Comparison of ENCODE assay signal across 9 cellular contexts in genomic region chr5:179668404-179668803, GRCh38. TPM values are rescaled to one million over a fixed set of nuclear protein-coding genes. Genes with fewer than 3 reads are reported as not detected.
DNase-seq lines count a peak whose midpoint lies in the region; ATAC-seq and TF ChIP-seq lines count a peak whose summit lies in the region.
"Had no signal": no experiment of that assay in that cellular context is flagged by ENCODE, and none has a peak within 500 bp of the region (broad histone marks: within the 10 kb centered on the region; RNA-seq: fewer than 3 reads in every experiment).

No MANE protein-coding gene starts in this region.

- TF ChIP-seq CTCF in MM.1S (IDR thresholded peaks at IDR 0.05; ENCODE audit: low read length) (peak; percentile 100), fibroblast of mammary gland (conservative IDR thresholded peaks at IDR 0.05; ENCODE audit: control insufficient read depth, insufficient read depth, low read depth, low read length) (peak; percentile 96), osteocyte (IDR thresholded peaks at IDR 0.05) (peak; percentile 63)

- no peak overlapping the region for H3K4me3 Mint-ChIP-seq in activated CD4-positive, alpha-beta memory T cell treated with anti-CD3 and anti-CD28 coated beads, Interleukin-2, amount 10 ng/mL, durations not matched to agents 7 days and 5 days
- H3K4me3 Mint-ChIP-seq in osteocyte (ENCODE audit: unreplicated experiment), result no peak overlapping the region
- H3K4me3 Mint-ChIP-seq: dendritic cell treated with granulocyte-macrophage colony-stimulating factor and Interleukin-4, amounts not matched to agents 40 ng/mL and 50 ng/mL, for 4 days had no signal

- POLR2A ChIA-PET in activated CD4-positive, alpha-beta memory T cell treated with anti-CD3 and anti-CD28 coated beads, Interleukin-2, amount 10 ng/mL, durations not matched to agents 7 days and 5 days (lab: Charles Lee), result interaction anchor here (1.2 to 3.4 kb wide), 2 partner anchors 10 to 45 kb away, joined by 4 to 20 read pairs; partner anchors contain the start of gene HNRNPH1

- H3K36me3 Mint-ChIP-seq in activated CD4-positive, alpha-beta memory T cell treated with anti-CD3 and anti-CD28 coated beads, Interleukin-2, amount 10 ng/mL, durations not matched to agents 7 days and 5 days (ENCODE audit: low read depth), result no peaks in the 10 kb centered on the region
- peaks cover 9% of the 10 kb centered on the region for H3K36me3 Mint-ChIP-seq in osteocyte (ENCODE audit: unreplicated experiment)

- H3K9me2 ChIP-seq in MM.1S (replicated peaks; ENCODE audit: insufficient read depth, low read length), result no peaks in the 10 kb centered on the region

- no peak overlapping the region for H3K27ac Mint-ChIP-seq in activated CD4-positive, alpha-beta memory T cell treated with anti-CD3 and anti-CD28 coated beads, Interleukin-2, amount 10 ng/mL, durations not matched to agents 7 days and 5 days
- H3K27ac Mint-ChIP-seq in osteocyte (ENCODE audit: unreplicated experiment), result no peak overlapping the region
- H3K27ac Mint-ChIP-seq: dendritic cell treated with granulocyte-macrophage colony-stimulating factor and Interleukin-4, amounts not matched to agents 40 ng/mL and 50 ng/mL, for 4 days had no signal

- ATAC-seq in HG02571 (IDR thresholded peaks at IDR 0.05; ENCODE audit: unreplicated experiment), result no peak

- peaks cover 3% of the 10 kb centered on the region for H3K4me1 Mint-ChIP-seq in activated CD4-positive, alpha-beta memory T cell treated with anti-CD3 and anti-CD28 coated beads, Interleukin-2, amount 10 ng/mL, durations not matched to agents 7 days and 5 days
- no peaks in the 10 kb centered on the region for H3K4me1 Mint-ChIP-seq in osteocyte (ENCODE audit: unreplicated experiment)

- peak; percentile 12 for DNase-seq in activated T-cell treated with anti-CD3 and anti-CD28 coated beads for 1 hour (ENCODE audit: low read depth)
- no peak for DNase-seq in activated T-cell treated with anti-CD3 and anti-CD28 coated beads for 4 hours
- DNase-seq in MM.1S, result peak; percentile 56
- peak; percentile 54 for DNase-seq in activated CD4-positive, alpha-beta memory T cell treated with anti-CD3 and anti-CD28 coated beads, Interleukin-2, amount 10 ng/mL, durations not matched to agents 7 days and 5 days
- DNase-seq in fibroblast of mammary gland (ENCODE audit: low read depth), result peak; percentile 66
- no peak for DNase-seq in osteocyte (ENCODE audit: extremely low spot score, unreplicated experiment)
- no peak for DNase-seq in mesenteric fat pad (ENCODE audit: low spot score)

- CTCF ChIA-PET in activated CD4-positive, alpha-beta memory T cell treated with anti-CD3 and anti-CD28 coated beads, Interleukin-2, amount 10 ng/mL, durations not matched to agents 7 days and 5 days (lab: Charles Lee), result interaction anchor here (0.7 to 2.0 kb wide), 10 partner anchors 9 to 185 kb away, joined by 3 to 12 read pairs (median 4); partner anchors contain the start of genes CBY3 and HNRNPH1

- H3K4me1 ChIP-seq in MM.1S (ENCODE audit: low read length), result no peaks in the 10 kb centered on the region

- H4K20me1 ChIP-seq in MM.1S (ENCODE audit: insufficient read depth, low read length), result no peaks in the 10 kb centered on the region

- no peak overlapping the region for H3K9ac ChIP-seq in MM.1S (ENCODE audit: low read length)

- no peaks in the 10 kb centered on the region for H3K36me3 ChIP-seq in MM.1S (replicated peaks; ENCODE audit: insufficient read depth, low read length)

- H3K9me3 ChIP-seq in MM.1S (replicated peaks; ENCODE audit: insufficient read depth, low read length), result no peaks in the 10 kb centered on the region

- no peaks in the 10 kb centered on the region for H3K27me3 ChIP-seq in MM.1S (replicated peaks; ENCODE audit: insufficient read depth, low read length)

- no peaks in the 10 kb centered on the region for H3K9me3 Mint-ChIP-seq in activated CD4-positive, alpha-beta memory T cell treated with anti-CD3 and anti-CD28 coated beads, Interleukin-2, amount 10 ng/mL, durations not matched to agents 7 days and 5 days
- no peaks in the 10 kb centered on the region for H3K9me3 Mint-ChIP-seq in osteocyte (ENCODE audit: unreplicated experiment)
- H3K9me3 Mint-ChIP-seq: dendritic cell treated with granulocyte-macrophage colony-stimulating factor and Interleukin-4, amounts not matched to agents 40 ng/mL and 50 ng/mL, for 4 days had no signal

- H3K4me2 ChIP-seq in MM.1S (ENCODE audit: low read depth, low read length), result no peak overlapping the region

- H3K4me3 ChIP-seq in MM.1S (ENCODE audit: low read length) (no peak overlapping the region), fibroblast of mammary gland (ENCODE audit: control insufficient read depth, low read depth, low read length) (no peak overlapping the region)

- no peak overlapping the region for H2AFZ ChIP-seq in MM.1S (ENCODE audit: low read length)

- no peaks in the 10 kb centered on the region for H3K27me3 Mint-ChIP-seq in activated CD4-positive, alpha-beta memory T cell treated with anti-CD3 and anti-CD28 coated beads, Interleukin-2, amount 10 ng/mL, durations not matched to agents 7 days and 5 days
- H3K27me3 Mint-ChIP-seq in osteocyte (ENCODE audit: unreplicated experiment), result no peaks in the 10 kb centered on the region
- H3K27me3 Mint-ChIP-seq: dendritic cell treated with granulocyte-macrophage colony-stimulating factor and Interleukin-4, amounts not matched to agents 40 ng/mL and 50 ng/mL, for 4 days had no signal

- no peaks in the 10 kb centered on the region for H3F3A ChIP-seq in MM.1S (ENCODE audit: insufficient read depth, low read length)

- no peak overlapping the region for H3K27ac ChIP-seq in MM.1S (ENCODE audit: low read length)

- H3K79me2 ChIP-seq in MM.1S (ENCODE audit: low read length), result no peaks in the 10 kb centered on the region

RNA-seq across cellular contexts. Expression of gene CBY3, which starts 12.4 kb away (rescaled TPM):
- total RNA-seq in activated CD4-positive, alpha-beta memory T cell treated with anti-CD3 and anti-CD28 coated beads, Interleukin-2, amount 10 ng/mL, durations not matched to agents 7 days and 5 days, result under 1 TPM in 1 of 2 experiments, not detected in 1; 0.68 TPM
- total RNA-seq in osteocyte (not detected in 2 replicates), mesenteric fat pad (not detected)

RNA-seq across cellular contexts. Expression of gene CANX, which starts 30.4 kb away (rescaled TPM):
- 100 to 1,000 TPM; 418 to 428 TPM for total RNA-seq in activated CD4-positive, alpha-beta memory T cell treated with anti-CD3 and anti-CD28 coated beads, Interleukin-2, amount 10 ng/mL, durations not matched to agents 7 days and 5 days
- total RNA-seq in osteocyte, result 809 and 868 TPM in 2 replicates
- 649 TPM for total RNA-seq in mesenteric fat pad

RNA-seq across cellular contexts. Expression of gene HNRNPH1, which starts 44.9 kb away (rescaled TPM):
- 100 to 1,000 TPM; 675 to 699 TPM for total RNA-seq in activated CD4-positive, alpha-beta memory T cell treated with anti-CD3 and anti-CD28 coated beads, Interleukin-2, amount 10 ng/mL, durations not matched to agents 7 days and 5 days
- total RNA-seq in osteocyte (474 and 509 TPM in 2 replicates), mesenteric fat pad (429 TPM)

Comparison
In these comparisons a context has a peak if more than half of its experiments do, and no peak if none do; other contexts are left out.
1. DNase-seq: peak in activated T-cell treated with anti-CD3 and anti-CD28 coated beads for 1 hour (single experiment), MM.1S (single experiment), activated CD4-positive, alpha-beta memory T cell treated with anti-CD3 and anti-CD28 coated beads, Interleukin-2, amount 10 ng/mL, durations not matched to agents 7 days and 5 days (single experiment) and fibroblast of mammary gland (single experiment); none in activated T-cell treated with anti-CD3 and anti-CD28 coated beads for 4 hours (single experiment), osteocyte (single experiment) and mesenteric fat pad (single experiment).
2. Peak in every context shown above with its lines, with median percentiles within 50 percentile points of each other: CTCF ChIP-seq.